In genomic region chr10:46284286-46285229, GRCh38 we compare ENCODE assay signal across 8 cellular contexts. TPM values are rescaled to one million over a fixed set of nuclear protein-coding genes. Genes with fewer than 3 reads are reported as not detected.
DNase-seq lines count a peak whose midpoint lies in the region; FAIRE-seq and TF ChIP-seq lines count a peak whose summit lies in the region.

No MANE protein-coding gene starts in this region.

- H3K27me3 Mint-ChIP-seq in H9 (ENCODE audit: low read depth): peaks cover 63% of the 10 kb centered on the region

- no CpG with 5 or more reads among the region's 82 CpGs for WGBS in H9 (ENCODE audit: extremely low coverage, insufficient read length, low lambda C conversion rate)
- 3 to 5% (median 4%) methylated on average over 29 to 82 of the region's 82 CpGs for WGBS in adrenal gland, 4 donors
- WGBS in prostate gland: 2% methylated on average over 64 of the region's 82 CpGs

- H3K4ac ChIP-seq in H9 (ENCODE audit: low read depth, low read length): no peak overlapping the region

- H2BK20ac ChIP-seq in H9 (ENCODE audit: low read depth, low read length, poor library complexity, severe bottlenecking): no peak overlapping the region

- no peak overlapping the region for H3K56ac ChIP-seq in H9 (ENCODE audit: insufficient read length, low read depth, low read length)

- TF ChIP-seq CTCF in H9 (conservative IDR thresholded peaks at IDR 0.05): no peak
- no peak for TF ChIP-seq CTCF in adrenal gland (IDR thresholded peaks at IDR 0.05)
- no peak for TF ChIP-seq CTCF in left ventricle myocardium inferior (IDR thresholded peaks at IDR 0.05; ENCODE audit: borderline replicate concordance)
- peak in 1 of 4 experiments; percentile 3 for TF ChIP-seq CTCF in prostate gland (IDR thresholded peaks at IDR 0.05)

- no peak overlapping the region for H4K8ac ChIP-seq in H9 (replicated peaks; ENCODE audit: insufficient read length, low read depth, low read length)

- H4K91ac ChIP-seq in H9 (ENCODE audit: insufficient read length, low read depth, low read length): no peak overlapping the region

- no peaks in the 10 kb centered on the region for H3K4me1 ChIP-seq in H9 (ENCODE audit: insufficient read depth, low read length)
- peaks cover 10 to 14% of the 10 kb centered on the region in 2 donors for H3K4me1 ChIP-seq in adrenal gland (replicated peaks in 1 of 2)
- H3K4me1 ChIP-seq in left ventricle myocardium inferior: peaks cover 24% of the 10 kb centered on the region
- no peaks in the 10 kb centered on the region for H3K4me1 ChIP-seq in prostate gland (replicated peaks)

- no peak overlapping the region for H2BK12ac ChIP-seq in H9 (ENCODE audit: insufficient read length, low read depth, low read length)

- H3K9me3 Mint-ChIP-seq in H9: no peaks in the 10 kb centered on the region

- DNase-seq in GDM1 (lab: John Stamatoyannopoulos, UW) (peak; percentile 57), H9 (peak; percentile 84), LoVo (ENCODE audit: low spot score) (peak; percentile 84), SW 1271 (lab: John Stamatoyannopoulos, UW) (peak; percentile 42 to 67), adrenal gland (peak; percentile 71 to 87 (median 83)), left ventricle myocardium inferior (peak; percentile 87), prostate gland (ENCODE audit: low spot score) (peak; percentile 82), urothelium cell line (ENCODE audit: low spot score) (peak; percentile 95)

- peak overlapping the region; percentile 72 to 87 for H3K4me3 Mint-ChIP-seq in H9

- H3K79me2 ChIP-seq in H9 (ENCODE audit: insufficient read depth, low read length): no peaks in the 10 kb centered on the region

- intact Hi-C loops in adrenal gland (cut with DNase I) (loop anchor here (5.0 kb wide), 1 partner anchor 1098 kb away; the partner anchor contains the start of gene ZNF488 (in 2 of the 2)), left ventricle myocardium inferior (cut with micrococcal nuclease) (loop anchor here (5.0 kb wide), 1 partner anchor 177 kb away; no protein-coding TSS in a partner anchor), prostate gland (cut with DNase I) (no loop called here)

- H3K36me3 ChIP-seq in adrenal gland (replicated peaks in 1 of 2) (no peaks in the 10 kb centered on the region), left ventricle myocardium inferior (no peaks in the 10 kb centered on the region), prostate gland (no peaks in the 10 kb centered on the region)

- no peak overlapping the region for H3K23ac ChIP-seq in H9 (ENCODE audit: insufficient read length, low read depth, low read length)

- H3K4me3 ChIP-seq in adrenal gland: peak overlapping the region in 3 of 4 donors; percentile 33 to 84 (median 42)
- peak overlapping the region; percentile 86 for H3K4me3 ChIP-seq in left ventricle myocardium inferior
- peak overlapping the region; percentile 52 to 61 for H3K4me3 ChIP-seq in prostate gland

- no peak overlapping the region for H2AK5ac ChIP-seq in H9 (ENCODE audit: insufficient read length, low read length)

- no peak overlapping the region for H2AFZ ChIP-seq in H9 (ENCODE audit: low read length)

- peaks cover 2% of the 10 kb centered on the region for H3K23me2 ChIP-seq in H9 (ENCODE audit: insufficient read length, low read depth, low read length, poor library complexity, severe bottlenecking)

- H3T11ph ChIP-seq in H9 (ENCODE audit: low read length): no peak overlapping the region

- no peak overlapping the region for H2BK5ac ChIP-seq in H9 (ENCODE audit: insufficient read length, low read length)

- H3K4me1 Mint-ChIP-seq in H9: peaks cover 25 to 29% of the 10 kb centered on the region in 2 experiments

- H3K9me3 ChIP-seq in H9 (ENCODE audit: control insufficient read depth, low read depth, low read length): no peaks in the 10 kb centered on the region
- no peaks in the 10 kb centered on the region for H3K9me3 ChIP-seq in adrenal gland (replicated peaks in 1 of 3)
- H3K9me3 ChIP-seq in left ventricle myocardium inferior (replicated peaks): no peaks in the 10 kb centered on the region
- no peaks in the 10 kb centered on the region for H3K9me3 ChIP-seq in prostate gland

- H3K27me3 ChIP-seq in H9 (ENCODE audit: insufficient read depth, low read length): peaks cover 11% of the 10 kb centered on the region; the same call in 1 of the 2 replicates
- no peaks in the 10 kb centered on the region for H3K27me3 ChIP-seq in adrenal gland
- H3K27me3 ChIP-seq in left ventricle myocardium inferior (ENCODE audit: low read depth): peaks cover 6% of the 10 kb centered on the region
- no peaks in the 10 kb centered on the region for H3K27me3 ChIP-seq in prostate gland (replicated peaks; ENCODE audit: insufficient read depth)

- H3K9ac ChIP-seq in H9 (ENCODE audit: extremely low read depth, insufficient read length, low read length): peak overlapping the region; percentile 7

- H3K18ac ChIP-seq in H9 (ENCODE audit: insufficient read length, low read depth, low read length): no peak overlapping the region

- no peak overlapping the region for H4K5ac ChIP-seq in H9 (ENCODE audit: insufficient read length, low read depth, low read length)

- TF ChIP-seq POLR2A in adrenal gland (IDR thresholded peaks at IDR 0.05) (peak in 1 of 2 donors; percentile 35), prostate gland (IDR thresholded peaks at IDR 0.05) (peak; percentile 71)

- H4K20me1 ChIP-seq in H9 (ENCODE audit: control insufficient read depth, insufficient read depth, insufficient read length): no peaks in the 10 kb centered on the region

- H3K4me2 ChIP-seq in H9 (ENCODE audit: insufficient read depth, insufficient read length, low read length): peak overlapping the region; percentile 75

- no peak for FAIRE-seq in urothelium cell line (lab: Jason Lieb, UNC)

- H2BK120ac ChIP-seq in H9 (ENCODE audit: low read depth, low read length, poor library complexity, severe bottlenecking): no peak overlapping the region

- no peaks in the 10 kb centered on the region for H3K36me3 Mint-ChIP-seq in H9 (ENCODE audit: insufficient read depth in 1 of 3, low read depth in 3 of 3)

- H3K14ac ChIP-seq in H9 (ENCODE audit: insufficient read depth, low read length): peak overlapping the region; percentile 45; the same call in 1 of the 2 replicates

- H3K79me1 ChIP-seq in H9 (ENCODE audit: insufficient read depth, low read depth, low read length, poor library complexity, severe bottlenecking): no peaks in the 10 kb centered on the region

- no peak overlapping the region for H2BK15ac ChIP-seq in H9 (ENCODE audit: low read depth, low read length)

- no peak overlapping the region for H3K27ac Mint-ChIP-seq in H9

- no peak overlapping the region for H3K27ac ChIP-seq in H9 (ENCODE audit: insufficient read length, low read depth, low read length)
- peak overlapping the region in 3 of 5 donors; percentile 33 to 74 (median 70) for H3K27ac ChIP-seq in adrenal gland
- H3K27ac ChIP-seq in left ventricle myocardium inferior (replicated peaks): peak overlapping the region; percentile 71
- H3K27ac ChIP-seq in prostate gland: peak overlapping the region; percentile 83 to 84

RNA-seq across cellular contexts. Expression of gene ANTXRL, which starts 2.2 kb away (rescaled TPM):
- total RNA-seq in H9 (2021): not detected in 2 replicates
- 1 to 10 TPM in 1 of 8 donors, under 1 TPM in 3, not detected in 4; 0.11 to 1.3 (median 0.65) TPM for total RNA-seq in adrenal gland
- under 1 TPM in 2 of 3 donors, not detected in 1; 0.34 to 0.40 TPM for polyA plus RNA-seq in adrenal gland
- not detected for total RNA-seq in left ventricle myocardium inferior
- total RNA-seq in prostate gland: 1 to 10 TPM in 1 of 2 donors, not detected in 1; 3.4 TPM
